8 cellular contexts compared by ENCODE assay signal in genomic region chr12:128259556-128260070, GRCh38. TPM values are rescaled to one million over a fixed set of nuclear protein-coding genes. Genes with fewer than 3 reads are reported as not detected.
A peak's percentile ranks its signal among the peaks of the same experiment; 100 is the strongest.
DNase-seq lines count a peak whose midpoint lies in the region; ATAC-seq lines count a peak whose summit lies in the region.

No MANE protein-coding gene starts in this region.

- intact Hi-C loops in left ventricle myocardium superior (cut with micrococcal nuclease), result no loop called here
- intact Hi-C loops in aorta (cut with DNase I), result no loop called here

- 10 to 12% methylated on average over 5 of the region's 5 CpGs for WGBS in aorta, 2 donors

- H3K9me3 ChIP-seq in SJCRH30 (replicated peaks) (no peaks in the 10 kb centered on the region), aorta (ENCODE audit: control insufficient read depth, low read length) (peaks cover 2% of the 10 kb centered on the region)

- H3K27ac ChIP-seq in SJCRH30 (no peak overlapping the region), aorta (ENCODE audit: low read depth in 1 of 2, low read length in 2 of 2) (no peak overlapping the region)

- DNase-seq in D341Med (ENCODE audit: low spot score), result peak; percentile 66
- DNase-seq in HT-29 (ENCODE audit: low spot score), result peak; percentile 52
- peak; percentile 16 to 53 for DNase-seq in SJCRH30
- peak; percentile 44 for DNase-seq in left ventricle myocardium superior
- DNase-seq in stimulated activated CD8-positive, alpha-beta memory T cell treated with anti-CD3 and anti-CD28 coated beads, Interleukin-4, amount 100 ng/mL, for 48 hours, result peak; percentile 34
- no peak for DNase-seq in aorta
- no peak for DNase-seq in GM19238 (ENCODE audit: insufficient read length, low spot score)

- H3K36me3 ChIP-seq in SJCRH30 (no peaks in the 10 kb centered on the region), aorta (ENCODE audit: control insufficient read depth in 1 of 2, insufficient read depth in 2 of 2, low read length in 1 of 2) (no peaks in the 10 kb centered on the region)

- no peak overlapping the region for H3K4me3 ChIP-seq in SJCRH30
- H3K4me3 ChIP-seq in aorta (ENCODE audit: low read length in 2 of 2), result no peak overlapping the region

- ATAC-seq in left ventricle myocardium superior (no peak), aorta (ENCODE audit: low FRiP score) (no peak), HG03469 (IDR thresholded peaks at IDR 0.05; ENCODE audit: unreplicated experiment) (no peak)

- H3K4me1 ChIP-seq in SJCRH30 (no peaks in the 10 kb centered on the region), aorta (ENCODE audit: control insufficient read depth in 1 of 2, insufficient read depth in 2 of 2, low read length in 2 of 2) (no peaks in the 10 kb centered on the region)

- H3K27me3 ChIP-seq in SJCRH30 (no peaks in the 10 kb centered on the region), aorta (ENCODE audit: control insufficient read depth in 1 of 2, insufficient read depth in 2 of 2, low read length in 1 of 2) (no peaks in the 10 kb centered on the region)

RNA-seq across cellular contexts. Expression of gene TMEM132C, which starts 7.4 kb away (rescaled TPM):
- total RNA-seq in HT-29 (2014; rRNA removed; shearing (Covaris generic)), result not detected in 2 replicates
- not detected in 2 replicates for total RNA-seq in SJCRH30 (2014; rRNA removed; shearing (Covaris generic))
- 1.0 TPM for total RNA-seq in left ventricle myocardium superior
- under 1 TPM; 0.49 to 0.78 TPM for total RNA-seq in aorta
- not detected for polyA plus RNA-seq in aorta

Comparison
In these comparisons a context has a peak if more than half of its experiments do, and no peak if none do; other contexts are left out.
1. DNase-seq: peak in D341Med (single experiment), HT-29 (single experiment), SJCRH30 (2 of 2), left ventricle myocardium superior (single experiment) and stimulated activated CD8-positive, alpha-beta memory T cell treated with anti-CD3 and anti-CD28 coated beads, Interleukin-4, amount 100 ng/mL, for 48 hours (single experiment); none in aorta (0 of 2) and GM19238 (single experiment).